13 cellular contexts compared by ENCODE assay signal in genomic region chr1:154583691-154584212, GRCh38. TPM values are rescaled to one million over a fixed set of nuclear protein-coding genes. Genes with fewer than 3 reads are reported as not detected.
DNase-seq lines count a peak whose midpoint lies in the region; ATAC-seq and TF ChIP-seq lines count a peak whose summit lies in the region.
"Had no signal": no experiment of that assay in that cellular context is flagged by ENCODE, and none has a peak within 500 bp of the region (broad histone marks: within the 10 kb centered on the region; RNA-seq: fewer than 3 reads in every experiment).

No MANE protein-coding gene starts in this region.

- H3K27me3 ChIP-seq in transverse colon, result no peaks in the 10 kb centered on the region
- H3K27me3 ChIP-seq: gastrocnemius medialis had no signal

- H4K20me1 ChIP-seq in OCI-LY7 (ENCODE audit: insufficient read depth, low read length), result no peaks in the 10 kb centered on the region

- H3K4me2 ChIP-seq in OCI-LY7 (ENCODE audit: low read length), result no peak overlapping the region

- no peak overlapping the region for H2AFZ ChIP-seq in OCI-LY7 (ENCODE audit: low read length)

- H3K36me3 ChIP-seq in OCI-LY7 (ENCODE audit: insufficient read depth, low read length) (peaks cover 99% of the 10 kb centered on the region), transverse colon (peaks cover 0 to 69% (median 27%) of the 10 kb centered on the region in 4 donors)

- in situ Hi-C loops in transverse colon (cut with MboI; ENCODE audit: low pct_ligation_motif_present in 1 of 4, low pct_unique_long_range_greater_than_20kb in 1 of 4, low sequenced_read_pairs in 3 of 4), result no loop called here

- H3K27ac Mint-ChIP-seq in activated T-cell treated with anti-CD3 and anti-CD28 coated beads, Interleukin-2, amount 50 U/mL, for 72 hours, result peak overlapping the region; percentile 55
- H3K27ac Mint-ChIP-seq in stimulated activated effector memory CD8-positive, alpha-beta T cell treated with anti-CD3 and anti-CD28 coated beads, Interleukin-12 subunit alpha, Interleukin-12 subunit beta, amount 100 ng/mL, for 72 hours, result peak overlapping the region; percentile 52

- no peaks in the 10 kb centered on the region for H3K4me1 Mint-ChIP-seq in activated T-cell treated with anti-CD3 and anti-CD28 coated beads, Interleukin-2, amount 50 U/mL, for 72 hours (ENCODE audit: low read depth)
- H3K4me1 Mint-ChIP-seq in stimulated activated effector memory CD8-positive, alpha-beta T cell treated with anti-CD3 and anti-CD28 coated beads, Interleukin-12 subunit alpha, Interleukin-12 subunit beta, amount 100 ng/mL, for 72 hours, result peaks cover 11% of the 10 kb centered on the region
- H3K4me1 Mint-ChIP-seq: T-cell had no signal

- CTCF ChIA-PET in OCI-LY7 (lab: Charles Lee; ENCODE audit: unreplicated experiment), result no interaction called here

- no peaks in the 10 kb centered on the region for H3K9me3 ChIP-seq in OCI-LY7 (ENCODE audit: low read length)
- H3K9me3 ChIP-seq in transverse colon, result no peaks in the 10 kb centered on the region
- H3K9me3 ChIP-seq: gastrocnemius medialis had no signal

- H3K4me1 ChIP-seq in OCI-LY7 (ENCODE audit: insufficient read depth, low read length, poor library complexity, severe bottlenecking) (peaks cover 23% of the 10 kb centered on the region), transverse colon (peaks cover 0 to 6% (median 2%) of the 10 kb centered on the region in 4 donors)
- H3K4me1 ChIP-seq: gastrocnemius medialis had no signal

- H3K4me3 Mint-ChIP-seq in activated T-cell treated with anti-CD3 and anti-CD28 coated beads, Interleukin-2, amount 50 U/mL, for 72 hours, result no peak overlapping the region
- H3K4me3 Mint-ChIP-seq in stimulated activated effector memory CD8-positive, alpha-beta T cell treated with anti-CD3 and anti-CD28 coated beads, Interleukin-12 subunit alpha, Interleukin-12 subunit beta, amount 100 ng/mL, for 72 hours, result no peak overlapping the region
- H3K4me3 Mint-ChIP-seq: activated T-cell treated with anti-CD3 and anti-CD28 coated beads, Interleukin-2, amount 50 U/mL, for 4 hours; T-cell had no signal

- peaks cover 17 to 48% of the 10 kb centered on the region in 2 donors for H3K36me3 Mint-ChIP-seq in activated T-cell treated with anti-CD3 and anti-CD28 coated beads, Interleukin-2, amount 50 U/mL, for 72 hours (ENCODE audit: insufficient read depth in 2 of 2)
- H3K36me3 Mint-ChIP-seq in stimulated activated effector memory CD8-positive, alpha-beta T cell treated with anti-CD3 and anti-CD28 coated beads, Interleukin-12 subunit alpha, Interleukin-12 subunit beta, amount 100 ng/mL, for 72 hours, result peaks cover 100% of the 10 kb centered on the region

- BruUV-seq in OCI-LY7 (replicated peaks; lab: Mats Ljungman, UMichigan), result TSS peak; percentile 46

- ATAC-seq in activated T-cell treated with anti-CD3 and anti-CD28 coated beads, Interleukin-2, amount 50 U/mL, for 72 hours (replicated peaks in 1 of 2), result no peak
- ATAC-seq in stimulated activated effector memory CD8-positive, alpha-beta T cell treated with anti-CD3 and anti-CD28 coated beads, Interleukin-12 subunit alpha, Interleukin-12 subunit beta, amount 100 ng/mL, for 72 hours, result no peak
- ATAC-seq in GM21786 (IDR thresholded peaks at IDR 0.05; ENCODE audit: unreplicated experiment), result no peak
- ATAC-seq: activated T-cell treated with anti-CD3 and anti-CD28 coated beads, Interleukin-2, amount 50 U/mL, for 4 hours; gastrocnemius medialis; T-cell had no signal

- 50 to 66% methylated on average over 2 to 9 of the region's 9 CpGs for WGBS in transverse colon (ENCODE audit: low coverage in 1 of 2), 2 donors

- intact Hi-C loops in OCI-LY7 (cut with micrococcal nuclease; ENCODE audit: unreplicated experiment) (no loop called here), transverse colon (cut with DNase I; ENCODE audit: low total_unique reads) (no loop called here)

- POLR2A ChIA-PET in OCI-LY7 (lab: Charles Lee), result no interaction called here

- no peaks in the 10 kb centered on the region for H3K79me2 ChIP-seq in OCI-LY7 (ENCODE audit: insufficient read depth, low read depth, low read length)

- no peak for TF ChIP-seq CTCF in OCI-LY7 (conservative IDR thresholded peaks at IDR 0.05; ENCODE audit: low read length)
- no peak for TF ChIP-seq CTCF in fibroblast of mammary gland (conservative IDR thresholded peaks at IDR 0.05; ENCODE audit: control insufficient read depth, insufficient read depth, low read depth, low read length)
- TF ChIP-seq CTCF in transverse colon (IDR thresholded peaks at IDR 0.05), result no peak

- no peaks in the 10 kb centered on the region for H3K27me3 Mint-ChIP-seq in activated T-cell treated with anti-CD3 and anti-CD28 coated beads, Interleukin-2, amount 50 U/mL, for 72 hours (ENCODE audit: low read depth)
- H3K27me3 Mint-ChIP-seq: T-cell had no signal

- TF ChIP-seq POLR2A in transverse colon (IDR thresholded peaks at IDR 0.05), result no peak

- H3K27ac ChIP-seq in OCI-LY7 (ENCODE audit: low read depth, low read length, poor library complexity, severe bottlenecking) (peak overlapping the region; percentile 36), transverse colon (peak overlapping the region in 1 of 4 donors; percentile 1)
- H3K27ac ChIP-seq: gastrocnemius medialis had no signal

- H3K9me3 Mint-ChIP-seq in activated T-cell treated with anti-CD3 and anti-CD28 coated beads, Interleukin-2, amount 50 U/mL, for 72 hours, result no peaks in the 10 kb centered on the region
- no peaks in the 10 kb centered on the region for H3K9me3 Mint-ChIP-seq in stimulated activated effector memory CD8-positive, alpha-beta T cell treated with anti-CD3 and anti-CD28 coated beads, Interleukin-12 subunit alpha, Interleukin-12 subunit beta, amount 100 ng/mL, for 72 hours
- H3K9me3 Mint-ChIP-seq: activated T-cell treated with anti-CD3 and anti-CD28 coated beads, Interleukin-2, amount 50 U/mL, for 4 hours; T-cell had no signal

- H3K9me2 ChIP-seq in OCI-LY7 (ENCODE audit: insufficient read depth, low read length), result no peaks in the 10 kb centered on the region

- TF ChIP-seq EP300 in transverse colon (IDR thresholded peaks at IDR 0.05; ENCODE audit: low read depth), result no peak

- no peak overlapping the region for H3K4me3 ChIP-seq in OCI-LY7 (ENCODE audit: low read depth, low read length, poor library complexity, severe bottlenecking)
- no peak overlapping the region for H3K4me3 ChIP-seq in fibroblast of mammary gland (ENCODE audit: control insufficient read depth, low read depth, low read length)
- no peak overlapping the region for H3K4me3 ChIP-seq in transverse colon
- H3K4me3 ChIP-seq: gastrocnemius medialis had no signal

- DNase-seq in activated T-cell treated with anti-CD3 and anti-CD28 coated beads, Interleukin-2, amount 50 U/mL, for 72 hours, result no peak
- DNase-seq in activated T-cell treated with anti-CD3 and anti-CD28 coated beads, Interleukin-2, amount 50 U/mL, for 1 hour, result no peak
- no peak for DNase-seq in OCI-LY7 (ENCODE audit: low spot score)
- peak; percentile 24 for DNase-seq in fibroblast of mammary gland (ENCODE audit: low read depth)
- DNase-seq in stimulated activated effector memory CD8-positive, alpha-beta T cell treated with anti-CD3 and anti-CD28 coated beads, Interleukin-12 subunit alpha, Interleukin-12 subunit beta, amount 100 ng/mL, for 72 hours (ENCODE audit: low spot score in 2 of 2), result no peak
- DNase-seq in SIG-M5 (lab: John Stamatoyannopoulos, UW), result no peak
- no peak for DNase-seq in transverse colon
- DNase-seq: activated CD4-positive, CD25-positive, alpha-beta regulatory T cell treated with anti-CD3 and anti-CD28 coated beads, Interleukin-2, amount 50 U/mL, for 72 hours; activated T-cell treated with anti-CD3 and anti-CD28 coated beads, Interleukin-2, amount 50 U/mL, for 4 hours; aorta; gastrocnemius medialis; T-cell had no signal

RNA-seq across cellular contexts. Expression of gene CHRNB2, which starts 16.2 kb away (rescaled TPM):
- total RNA-seq in activated T-cell treated with anti-CD3 and anti-CD28 coated beads, Interleukin-2, amount 50 U/mL, for 72 hours, result under 1 TPM in 1 of 2 donors, not detected in 1; 0.05 TPM
- 0.13 and 0.33 TPM in 2 replicates for total RNA-seq in OCI-LY7 (2014; rRNA removed; shearing (Covaris generic))
- total RNA-seq in OCI-LY7 (2022), result 0.42 and 0.55 TPM in 2 replicates
- total RNA-seq in transverse colon, result under 1 TPM in 2 of 4 donors, not detected in 2; 0.32 to 0.82 TPM
- total RNA-seq: aorta, gastrocnemius medialis had no signal

RNA-seq across cellular contexts. Expression of gene ADAR, which starts 24.2 kb away (rescaled TPM):
- total RNA-seq in activated T-cell treated with anti-CD3 and anti-CD28 coated beads, Interleukin-2, amount 50 U/mL, for 72 hours, result 100 to 1,000 TPM; 257 to 305 TPM
- 87.8 and 90.2 TPM in 2 replicates for total RNA-seq in OCI-LY7 (2014; rRNA removed; shearing (Covaris generic))
- 136 and 139 TPM in 2 replicates for total RNA-seq in OCI-LY7 (2022)
- total RNA-seq in transverse colon, result 100 to 1,000 TPM in 3 of 4 donors, 10 to 100 TPM in 1; 81.5 to 140 (median 110) TPM

RNA-seq across cellular contexts. Expression of gene UBE2Q1, which starts 25.3 kb away (rescaled TPM):
- total RNA-seq in activated T-cell treated with anti-CD3 and anti-CD28 coated beads, Interleukin-2, amount 50 U/mL, for 72 hours, result 100 to 1,000 TPM in 1 of 2 donors, 10 to 100 TPM in 1; 99.6 to 102 TPM
- 34.6 and 54.0 TPM in 2 replicates for total RNA-seq in OCI-LY7 (2014; rRNA removed; shearing (Covaris generic))
- total RNA-seq in OCI-LY7 (2022), result 84.5 and 93.7 TPM in 2 replicates
- total RNA-seq in transverse colon, result 10 to 100 TPM; 10.1 to 33.9 (median 26.6) TPM
